ENCODE assay signal across 15 cellular contexts in the genomic region with DNA sequence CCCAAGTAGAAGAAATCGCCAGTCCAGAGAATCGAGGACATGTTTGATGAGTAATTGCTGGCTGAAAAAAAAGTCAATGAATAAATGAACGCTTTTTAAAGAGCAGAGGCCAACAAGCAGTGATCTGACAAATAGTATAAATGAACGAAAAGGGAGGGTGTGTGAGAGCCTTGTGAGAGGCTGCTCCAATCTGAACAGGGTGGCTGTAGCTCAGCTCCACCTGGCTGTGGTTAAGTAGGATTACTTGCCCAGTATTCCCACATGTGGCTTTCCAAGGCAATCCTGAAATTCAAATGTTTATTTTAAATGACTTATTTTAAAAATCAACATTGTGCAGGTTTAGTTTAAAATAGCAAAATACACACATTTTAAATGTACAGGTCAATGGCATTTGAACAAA.
A peak's percentile ranks its signal among the peaks of the same experiment; 100 is the strongest.
DNase-seq lines count a peak whose midpoint lies in the region; ATAC-seq, FAIRE-seq and TF ChIP-seq lines count a peak whose summit lies in the region.
"Had no signal": no experiment of that assay in that cellular context is flagged by ENCODE, and none has a peak within 500 bp of the region (broad histone marks: within the 10 kb centered on the region; RNA-seq: fewer than 3 reads in every experiment).

No MANE protein-coding gene starts in this region.

- H3K4me3 ChIP-seq in AG04450 (ENCODE audit: low read depth, low read length) (no peak overlapping the region), IMR-90 (ENCODE audit: insufficient read depth, low read depth, low read length) (no peak overlapping the region), astrocyte (ENCODE audit: insufficient read depth, low read depth, low read length) (no peak overlapping the region), keratinocyte (ENCODE audit: control insufficient read depth in 2 of 3, extremely low read depth in 1 of 3, insufficient read depth in 2 of 3, low read depth in 1 of 3, low read length in 3 of 3) (no peak overlapping the region)
- H3K4me3 ChIP-seq: BLaER1 had no signal

- H4K20me1 ChIP-seq in IMR-90 (ENCODE audit: insufficient read depth, low read length) (no peaks in the 10 kb centered on the region), astrocyte (ENCODE audit: insufficient read depth, low read length) (no peaks in the 10 kb centered on the region), keratinocyte (ENCODE audit: control insufficient read depth, extremely low read depth, insufficient read depth, low read length) (no peaks in the 10 kb centered on the region)
- H4K20me1 ChIP-seq: BLaER1 had no signal

- BruUV-seq in IMR-90 (replicated peaks; lab: Mats Ljungman, UMichigan) = no TSS peak

- H3K4me1 ChIP-seq in IMR-90 (ENCODE audit: control insufficient read depth, insufficient read depth, low read length) (peaks cover 9% of the 10 kb centered on the region), astrocyte (ENCODE audit: insufficient read depth, low read length) (peaks cover 3% of the 10 kb centered on the region), keratinocyte (ENCODE audit: control insufficient read depth, extremely low read depth, insufficient read depth, low read length) (no peaks in the 10 kb centered on the region)
- H3K4me1 ChIP-seq: BLaER1 had no signal

- peak overlapping the region; percentile 35 for H2AK9ac ChIP-seq in IMR-90 (replicated peaks; ENCODE audit: low read depth, low read length, poor library complexity)

- peak overlapping the region; percentile 72 for H4K91ac ChIP-seq in IMR-90 (ENCODE audit: insufficient read depth, low read depth, low read length)

- no peak for TF ChIP-seq POLR2A in IMR-90 (IDR thresholded peaks at IDR 0.05; ENCODE audit: low read depth, low read length)

- peak overlapping the region; percentile 50; the same call in 1 of the 2 replicates for H3K23ac ChIP-seq in IMR-90 (ENCODE audit: low read depth, low read length)

- peak overlapping the region; percentile 41 for H3K27ac Mint-ChIP-seq in astrocyte (ENCODE audit: unreplicated experiment)
- H3K27ac Mint-ChIP-seq: naive thymus-derived CD4-positive, alpha-beta T cell had no signal

- H3K9me3 ChIP-seq in AG04450 (ENCODE audit: control insufficient read depth, insufficient read depth, low read length) = no peaks in the 10 kb centered on the region
- no peaks in the 10 kb centered on the region for H3K9me3 ChIP-seq in IMR-90 (ENCODE audit: control insufficient read depth, insufficient read depth, low read length)
- H3K9me3 ChIP-seq in astrocyte (ENCODE audit: insufficient read depth, low read depth, low read length) = no peaks in the 10 kb centered on the region
- no peaks in the 10 kb centered on the region for H3K9me3 ChIP-seq in keratinocyte (ENCODE audit: control insufficient read depth, low read depth, low read length)
- H3K9me3 ChIP-seq: BLaER1 had no signal

- no peaks in the 10 kb centered on the region for H3K9me1 ChIP-seq in IMR-90 (ENCODE audit: insufficient read depth, low read length)
- no peaks in the 10 kb centered on the region for H3K9me1 ChIP-seq in keratinocyte (ENCODE audit: control insufficient read depth, extremely low read depth, insufficient read depth, low read length)

- H2AFZ ChIP-seq in IMR-90 (replicated peaks; ENCODE audit: low read length, poor library complexity) (no peak overlapping the region), astrocyte (ENCODE audit: low read depth, low read length) (no peak overlapping the region), keratinocyte (ENCODE audit: control insufficient read depth, low read length) (no peak overlapping the region)

- peaks cover 7% of the 10 kb centered on the region for H3K27me3 Mint-ChIP-seq in astrocyte (ENCODE audit: low read depth, unreplicated experiment)

- H3K18ac ChIP-seq in IMR-90 (ENCODE audit: low read depth, low read length) = peak overlapping the region; percentile 97

- ATAC-seq in IMR-90 (ENCODE audit: low read depth) (no peak), HG03045 (IDR thresholded peaks at IDR 0.05; ENCODE audit: unreplicated experiment) (no peak)
- ATAC-seq: naive thymus-derived CD4-positive, alpha-beta T cell had no signal

- dilution Hi-C loops in IMR-90 (cut with HindIII; ENCODE audit: low sequenced_read_pairs, unreplicated experiment) = no loop called here
- dilution Hi-C loops in keratinocyte (cut with MboI; ENCODE audit: extremely low pct_ligation_motif_present, low sequenced_read_pairs) = no loop called here

- peak overlapping the region; percentile 92 for H2BK120ac ChIP-seq in IMR-90 (ENCODE audit: low read depth, low read length)

- CTCF ChIA-PET in AG04450 (lab: Charles Lee) (interaction anchor here (1.2 kb wide), 1 partner anchor 992 kb away, joined by 3 read pairs; no protein-coding TSS in a partner anchor), IMR-90 (lab: Yijun Ruan, JAX) (interaction anchor here (1.3 kb wide), 1 partner anchor 122 kb away, joined by 3 read pairs; no protein-coding TSS in a partner anchor)

- peak overlapping the region; percentile 78 for H2BK15ac ChIP-seq in IMR-90 (ENCODE audit: low read depth, low read length)

- peak overlapping the region; percentile 62 to 75 for H4K8ac ChIP-seq in IMR-90 (ENCODE audit: low read depth in 2 of 2, low read length in 2 of 2)

- no peaks in the 10 kb centered on the region for H3K27me3 ChIP-seq in AG04450 (ENCODE audit: control insufficient read depth, insufficient read depth, low read length)
- H3K27me3 ChIP-seq in IMR-90 (ENCODE audit: control insufficient read depth, insufficient read depth, low read length) = no peaks in the 10 kb centered on the region
- no peaks in the 10 kb centered on the region for H3K27me3 ChIP-seq in astrocyte (ENCODE audit: insufficient read depth, low read length)
- H3K27me3 ChIP-seq in keratinocyte (ENCODE audit: control insufficient read depth, extremely low read depth, insufficient read depth, low read length) = no peaks in the 10 kb centered on the region
- H3K27me3 ChIP-seq: BLaER1 had no signal

- no peak overlapping the region for H3K27ac ChIP-seq in AG04450 (ENCODE audit: low read depth, low read length)
- peak overlapping the region; percentile 56 for H3K27ac ChIP-seq in IMR-90 (ENCODE audit: insufficient read depth, low read length)
- H3K27ac ChIP-seq in astrocyte (ENCODE audit: low read depth, low read length) = peak overlapping the region; percentile 52
- H3K27ac ChIP-seq in keratinocyte (ENCODE audit: control insufficient read depth, insufficient read depth, low read length) = no peak overlapping the region
- H3K27ac ChIP-seq: BLaER1 had no signal

- H2AK5ac ChIP-seq in IMR-90 (ENCODE audit: low read depth, low read length) = peak overlapping the region; percentile 72

- H2BK20ac ChIP-seq in IMR-90 (ENCODE audit: low read depth, low read length) = peak overlapping the region; percentile 88

- H3K4me3 Mint-ChIP-seq in astrocyte (ENCODE audit: unreplicated experiment) = no peak overlapping the region
- H3K4me3 Mint-ChIP-seq: naive thymus-derived CD4-positive, alpha-beta T cell had no signal

- WGBS in IMR-90 (ENCODE audit: extremely low coverage in 2 of 2, insufficient read length in 1 of 2), 2 experiments = 80% methylated on average over 2 of the region's 4 CpGs; no CpG with 5 or more reads in 1 of the 2 experiments

- peak overlapping the region; percentile 94 for H2BK5ac ChIP-seq in IMR-90 (ENCODE audit: low read depth, low read length, poor library complexity, severe bottlenecking)

- H3K79me2 ChIP-seq in astrocyte (ENCODE audit: insufficient read depth, low read length) (no peaks in the 10 kb centered on the region), keratinocyte (ENCODE audit: control insufficient read depth, insufficient read depth, low read length) (no peaks in the 10 kb centered on the region)

- peaks cover 3% of the 10 kb centered on the region for H3K9me3 Mint-ChIP-seq in astrocyte (ENCODE audit: unreplicated experiment)

- H4K5ac ChIP-seq in IMR-90 (ENCODE audit: low read depth, low read length) = peak overlapping the region; percentile 87; the same call in 1 of the 2 replicates

- H3K36me3 ChIP-seq in IMR-90 (ENCODE audit: control insufficient read depth, insufficient read depth, low read length) (no peaks in the 10 kb centered on the region), astrocyte (ENCODE audit: insufficient read depth, low read length) (no peaks in the 10 kb centered on the region), keratinocyte (ENCODE audit: control insufficient read depth in 2 of 2, extremely low read depth in 1 of 2, insufficient read depth in 2 of 2, low read length in 2 of 2) (no peaks in the 10 kb centered on the region)
- H3K36me3 ChIP-seq: BLaER1 had no signal

- no peaks in the 10 kb centered on the region for H3K79me1 ChIP-seq in IMR-90 (ENCODE audit: low read depth in 1 of 2, low read length in 2 of 2)

- POLR2A ChIA-PET in AG04450 (lab: Yijun Ruan, JAX) = no interaction called here
- POLR2A ChIA-PET in IMR-90 (lab: Charles Lee; ENCODE audit: unreplicated experiment) = no interaction called here

- in situ Hi-C loops in IMR-90 (cut with MboI; ENCODE audit: low sequenced_read_pairs) = loop anchor here (5.0 kb wide), 1 partner anchor 105 kb away; no protein-coding TSS in a partner anchor

- no peak overlapping the region for H3K4me2 ChIP-seq in IMR-90 (ENCODE audit: low read depth, low read length)
- peak overlapping the region; percentile 3 for H3K4me2 ChIP-seq in astrocyte (ENCODE audit: low read length)
- no peak overlapping the region for H3K4me2 ChIP-seq in keratinocyte (ENCODE audit: control insufficient read depth, extremely low read depth, insufficient read depth, low read depth, low read length)
- H3K4me2 ChIP-seq: BLaER1 had no signal

- intact Hi-C loops in IMR-90 (cut with micrococcal nuclease) = loop anchor here (2.0 kb wide), 2 partner anchors 31 to 119 kb away; no protein-coding TSS in a partner anchor

- H3K9ac ChIP-seq in IMR-90 (ENCODE audit: low read depth, low read length) (no peak overlapping the region), astrocyte (ENCODE audit: low read length) (no peak overlapping the region), keratinocyte (ENCODE audit: control insufficient read depth, extremely low read depth, insufficient read depth, low read length) (no peak overlapping the region)
- H3K9ac ChIP-seq: BLaER1 had no signal

- TF ChIP-seq RAD21 in IMR-90 (IDR thresholded peaks at IDR 0.05; ENCODE audit: low read length) = peak; percentile 24

- TF ChIP-seq CTCF in AG04450 (IDR thresholded peaks at IDR 0.05; ENCODE audit: low read depth, low read length) (peak; percentile 21; the same call in 1 of the 2 replicates), IMR-90 (conservative IDR thresholded peaks at IDR 0.05; ENCODE audit: low read depth, low read length) (no peak), astrocyte (IDR thresholded peaks at IDR 0.05; ENCODE audit: insufficient read depth, low read depth, low read length) (no peak), keratinocyte (optimal IDR thresholded peaks at IDR 0.05 in 1 of 3, IDR thresholded peaks at IDR 0.05 in 1 of 3, conservative IDR thresholded peaks at IDR 0.05 in 1 of 3; ENCODE audit: extremely low read depth in 1 of 3, insufficient read depth in 2 of 3, low read length in 3 of 3) (peak in 2 of 3 experiments; percentile 29 to 59)

- H3K4ac ChIP-seq in IMR-90 (ENCODE audit: low read depth, low read length) = peak overlapping the region; percentile 78

- no peak for FAIRE-seq in astrocyte (lab: Jason Lieb, UNC)
- FAIRE-seq in keratinocyte (lab: Jason Lieb, UNC) = no peak
- FAIRE-seq: GM19239 had no signal

- peaks cover 12% of the 10 kb centered on the region for H3K4me1 Mint-ChIP-seq in astrocyte (ENCODE audit: low read depth, unreplicated experiment)

- H3K56ac ChIP-seq in IMR-90 (ENCODE audit: extremely low read depth, insufficient read depth, low read length) = 0 out of 2 replicates have a peak overlapping the region, but pooled peaks have one; percentile 38

- peaks cover 2% of the 10 kb centered on the region for H3K36me3 Mint-ChIP-seq in astrocyte (ENCODE audit: low read depth, unreplicated experiment)

- H3K14ac ChIP-seq in IMR-90 (replicated peaks; ENCODE audit: low read depth, low read length) = peak overlapping the region; percentile 64; the same call in 1 of the 2 replicates

- DNase-seq in AG04450 (ENCODE audit: low read depth, low spot score) = peak; percentile 20
- DNase-seq in IMR-90 = peak; percentile 72
- peak; percentile 82 for DNase-seq in astrocyte (ENCODE audit: low read depth)
- no peak for DNase-seq in keratinocyte (ENCODE audit: low read depth, low spot score)
- DNase-seq in NCI-H524 (lab: John Stamatoyannopoulos, UW) = no peak
- DNase-seq in activated T-cell treated with anti-CD3 and anti-CD28 coated beads for 4 hours = no peak
- DNase-seq in AG20443 (ENCODE audit: low spot score) = no peak
- DNase-seq: dermis blood vessel endothelial cell; Karpas-422; naive thymus-derived CD4-positive, alpha-beta T cell; NCI-H1436 treated with DMSO at 0.1 percent for 48 hours; OCI-M1 had no signal

Comparison
In these comparisons a context has a peak if more than half of its experiments do, and no peak if none do; other contexts are left out.
1. DNase-seq: peak in AG04450 (single experiment), IMR-90 (single experiment) and astrocyte (single experiment); none in keratinocyte (single experiment), NCI-H524 (0 of 2), activated T-cell treated with anti-CD3 and anti-CD28 coated beads for 4 hours (single experiment) and AG20443 (single experiment).
2. H3K27ac ChIP-seq: peak in IMR-90 (single experiment) and astrocyte (single experiment); none in AG04450 (single experiment) and keratinocyte (single experiment).
3. CTCF ChIP-seq: peak in AG04450 (single experiment) and keratinocyte (2 of 3); none in IMR-90 (single experiment) and astrocyte (single experiment).